Comparison of ENCODE assay signal across 13 cellular contexts in genomic region chr17:81524063-81524864, GRCh38. TPM values are rescaled to one million over a fixed set of nuclear protein-coding genes. Genes with fewer than 3 reads are reported as not detected.
"Had no signal": no experiment of that assay in that cellular context is flagged by ENCODE, and none has a peak within 500 bp of the region (broad histone marks: within the 10 kb centered on the region; RNA-seq: fewer than 3 reads in every experiment).

No MANE protein-coding gene starts in this region.

- H3K36me3 ChIP-seq: esophagus squamous epithelium, sigmoid colon had no signal

- DNase-seq: activated CD4-positive, alpha-beta memory T cell treated with anti-CD3 and anti-CD28 coated beads, Interleukin-2, amount 10 ng/mL, durations not matched to agents 7 days and 5 days; activated CD4-positive, alpha-beta T cell treated with anti-CD3 and anti-CD28 coated beads for 1 hour; activated CD8-positive, alpha-beta memory T cell treated with anti-CD3 and anti-CD28 coated beads, Interleukin-2, amount 50 U/mL, for 48 hours; activated naive CD4-positive, alpha-beta T cell treated with anti-CD3 and anti-CD28 coated beads for 36 hours; esophagus squamous epithelium; glutamatergic neuron; left colon; stimulated activated CD4-positive, alpha-beta T cell treated with anti-CD3 and anti-CD28 coated beads, Interleukin-2, amount 100 ng/mL, for 24 hours; stimulated activated naive B cell treated with anti-CD40 and anti-IgM and Interleukin-4, amounts not matched to agents 10 μg/mL and 1 μg/mL and 100 μg/mL, for 72 hours; T-helper 9 cell had no signal

- H3K27ac ChIP-seq: esophagus squamous epithelium, psoas muscle, sigmoid colon had no signal

- H3K9me3 ChIP-seq: esophagus squamous epithelium, psoas muscle, sigmoid colon had no signal

- H3K4me3 ChIP-seq: esophagus squamous epithelium, psoas muscle, sigmoid colon had no signal

- ATAC-seq: activated T-helper 17 cell treated with anti-CD3 and anti-CD28 coated beads, Interleukin-2, amount 50 U/mL, for 72 hours; left colon; psoas muscle; stimulated activated naive B cell treated with anti-CD40 and anti-IgM and Interleukin-4, amounts not matched to agents 10 μg/mL and 1 μg/mL and 100 μg/mL, for 72 hours had no signal

RNA-seq across cellular contexts. Expression of gene FSCN2, which starts 3.9 kb away (rescaled TPM):
- total RNA-seq: activated naive CD4-positive, alpha-beta T cell treated with anti-CD3 and anti-CD28 coated beads for 36 hours had no signal
